Comparison of ENCODE assay signal across 26 cellular contexts in genomic region chr2:190493095-190493494, GRCh38.
"Had no signal": no experiment of that assay in that cellular context is flagged by ENCODE, and none has a peak within 500 bp of the region (broad histone marks: within the 10 kb centered on the region; RNA-seq: fewer than 3 reads in every experiment).

No MANE protein-coding gene starts in this region.

- H3K27ac ChIP-seq: breast epithelium, coronary artery, foreskin keratinocyte, parathyroid adenoma, stomach, suprapubic skin, tibial nerve had no signal

- H2AFZ ChIP-seq: parathyroid adenoma had no signal

- ATAC-seq: foreskin keratinocyte, left lobe of liver, right cardiac atrium, SK-N-SH treated with all-trans-retinoic acid at 6 μM for 48 hours had no signal

- H3K27ac Mint-ChIP-seq: activated B cell treated with CpG ODN at 0.5 μM for 24 hours; activated naive CD8-positive, alpha-beta T cell treated with anti-CD3 and anti-CD28 coated beads for 36 hours; activated T-helper 1 cell treated with anti-CD3 and anti-CD28 coated beads, Interleukin-12 subunit alpha, Interleukin-12 subunit beta, Interleukin-2, Interleukin-4 antibody, amounts not matched to agents 30 ng/mL and 10 ng/mL and 1 ng/mL, durations not matched to agents 14 hours and 24 hours and 36 hours; mesothelial cell of epicardium had no signal

- H3K27me3 ChIP-seq: breast epithelium, foreskin keratinocyte, stomach, suprapubic skin, tibial nerve had no signal

- H3K4me1 ChIP-seq: breast epithelium, foreskin keratinocyte, parathyroid adenoma, suprapubic skin, tibial nerve had no signal

- DNase-seq: activated B cell treated with CpG ODN at 0.5 μM for 24 hours; activated CD4-positive, alpha-beta T cell treated with anti-CD3 and anti-CD28 coated beads for 4 hours; activated CD4-positive, alpha-beta T cell treated with anti-CD3 and anti-CD28 coated beads, Interleukin-2, amount 50 U/mL, for 48 hours; activated gamma-delta T cell treated with Interleukin-2 at 50 U/mL for 16 hours; activated naive CD8-positive, alpha-beta T cell treated with anti-CD3 and anti-CD28 coated beads for 36 hours; amniotic stem cell; cerebellar nuclear complex; erythroblast; foreskin keratinocyte; immature natural killer cell; nucleus accumbens; right cardiac atrium; stimulated activated CD4-positive, alpha-beta T cell treated with anti-CD3 and anti-CD28 coated beads, Interleukin-12 subunit alpha, Interleukin-12 subunit beta, amount 100 ng/mL, for 4 hours; stomach; T-helper 1 cell; T-helper 9 cell had no signal

- H3K27me3 Mint-ChIP-seq: activated B cell treated with CpG ODN at 0.5 μM for 24 hours; activated naive CD8-positive, alpha-beta T cell treated with anti-CD3 and anti-CD28 coated beads for 36 hours had no signal

- H3K36me3 ChIP-seq: breast epithelium had no signal

- H3K9me3 ChIP-seq: breast epithelium, stomach, suprapubic skin, tibial nerve had no signal

- H3K4me3 Mint-ChIP-seq: activated B cell treated with CpG ODN at 0.5 μM for 24 hours; activated naive CD8-positive, alpha-beta T cell treated with anti-CD3 and anti-CD28 coated beads for 36 hours; activated T-helper 1 cell treated with anti-CD3 and anti-CD28 coated beads, Interleukin-12 subunit alpha, Interleukin-12 subunit beta, Interleukin-2, Interleukin-4 antibody, amounts not matched to agents 30 ng/mL and 10 ng/mL and 1 ng/mL, durations not matched to agents 14 hours and 24 hours and 36 hours; immature natural killer cell; mesothelial cell of epicardium had no signal

- H3K4me3 ChIP-seq: breast epithelium, coronary artery, lung, stomach, suprapubic skin, tibial nerve had no signal
